8 cellular contexts compared by ENCODE assay signal in the genomic region with DNA sequence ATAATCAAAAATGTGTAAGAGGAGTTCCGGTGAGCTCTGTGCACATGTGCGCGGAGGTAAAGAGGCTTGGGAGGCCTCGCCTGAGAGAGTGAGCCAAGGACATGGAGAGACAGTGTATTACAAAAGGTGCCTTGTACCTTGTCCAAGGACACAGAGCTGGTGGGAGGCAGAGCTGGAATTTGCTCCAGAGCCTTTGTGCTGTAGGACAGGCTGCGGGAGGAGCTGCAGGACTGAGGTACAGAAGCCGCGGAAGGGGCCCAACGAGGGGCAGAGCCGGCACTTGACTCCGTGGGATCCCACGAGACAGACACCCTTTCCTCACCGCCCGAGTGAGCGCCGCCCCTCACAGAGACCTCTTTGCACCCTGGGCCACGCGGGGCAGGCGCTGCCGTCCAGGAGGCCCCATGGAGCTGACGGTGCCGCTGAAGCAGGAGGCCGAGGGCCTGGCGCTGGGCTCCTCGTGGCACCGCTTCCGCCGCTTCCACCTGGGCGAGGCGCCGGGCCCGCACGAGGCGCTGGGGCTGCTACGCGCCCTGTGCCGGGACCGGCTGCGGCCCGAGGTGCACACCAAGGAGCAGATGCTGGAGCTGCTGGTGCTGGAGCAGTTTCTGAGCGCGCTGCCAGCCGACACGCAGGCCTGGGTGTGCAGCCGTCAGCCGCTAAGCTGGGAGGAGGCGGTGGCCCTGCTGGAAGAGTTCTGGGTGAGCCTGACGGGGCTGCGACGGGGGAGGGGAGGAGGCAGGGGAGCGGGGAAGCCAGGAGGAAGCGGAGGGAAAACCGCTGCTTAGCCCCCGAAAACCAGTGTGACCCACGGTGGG.
DNase-seq lines count a peak whose midpoint lies in the region; ATAC-seq lines count a peak whose summit lies in the region.

No MANE protein-coding gene starts in this region.

- no peak for ATAC-seq in GM19324 (IDR thresholded peaks at IDR 0.05; ENCODE audit: low FRiP score, unreplicated experiment)

- H3K4me1 Mint-ChIP-seq in T-helper 2 cell treated with Interferon-gamma antibody and Interleukin-4, amounts not matched to agents 5 μg/mL and 100 μg/mL, for 36 hours (ENCODE audit: low read depth): peaks cover 10% of the 10 kb centered on the region

- no peaks in the 10 kb centered on the region for H3K36me3 ChIP-seq in trophoblast cell (ENCODE audit: control insufficient read depth in 1 of 2, insufficient read depth in 2 of 2, low read length in 2 of 2)

- H3K27me3 Mint-ChIP-seq in T-helper 2 cell treated with Interferon-gamma antibody and Interleukin-4, amounts not matched to agents 5 μg/mL and 100 μg/mL, for 36 hours (ENCODE audit: low read depth): peaks cover 3% of the 10 kb centered on the region

- peaks cover 4 to 6% of the 10 kb centered on the region in 2 experiments for H3K4me1 ChIP-seq in trophoblast cell (ENCODE audit: control insufficient read depth in 1 of 2, insufficient read depth in 2 of 2, low read length in 2 of 2)

- no peak overlapping the region for H2BK120ac ChIP-seq in trophoblast cell (ENCODE audit: insufficient read depth, low read length, poor library complexity)

- no peak overlapping the region for H3K4me3 ChIP-seq in trophoblast cell (ENCODE audit: low read depth, low read length)

- no peaks in the 10 kb centered on the region for H3K79me1 ChIP-seq in trophoblast cell (ENCODE audit: low read length)

- H2AFZ ChIP-seq in trophoblast cell (ENCODE audit: insufficient read depth, low read length, poor library complexity): no peak overlapping the region

- H2AK5ac ChIP-seq in trophoblast cell (ENCODE audit: low read length): no peak overlapping the region

- no peaks in the 10 kb centered on the region for H3K36me3 Mint-ChIP-seq in T-helper 2 cell treated with Interferon-gamma antibody and Interleukin-4, amounts not matched to agents 5 μg/mL and 100 μg/mL, for 36 hours (ENCODE audit: low read depth)

- H3K9me3 ChIP-seq in trophoblast cell (ENCODE audit: insufficient read depth, low read depth, low read length): no peaks in the 10 kb centered on the region

- peak overlapping the region; percentile 52 for H3K27ac Mint-ChIP-seq in T-helper 2 cell treated with Interferon-gamma antibody and Interleukin-4, amounts not matched to agents 5 μg/mL and 100 μg/mL, for 36 hours

- H3K9ac ChIP-seq in trophoblast cell (ENCODE audit: low read length): no peak overlapping the region

- H3K27ac ChIP-seq in trophoblast cell (ENCODE audit: low read depth, low read length): no peak overlapping the region

- H3K4me2 ChIP-seq in trophoblast cell (ENCODE audit: low read length): peak overlapping the region; percentile 50

- no peaks in the 10 kb centered on the region for H3K27me3 ChIP-seq in trophoblast cell (ENCODE audit: insufficient read depth, low read length)

- no peaks in the 10 kb centered on the region for H3K9me3 Mint-ChIP-seq in T-helper 2 cell treated with Interferon-gamma antibody and Interleukin-4, amounts not matched to agents 5 μg/mL and 100 μg/mL, for 36 hours

- peak overlapping the region; percentile 14 for H3K4me3 Mint-ChIP-seq in T-helper 2 cell treated with Interferon-gamma antibody and Interleukin-4, amounts not matched to agents 5 μg/mL and 100 μg/mL, for 36 hours

- H4K8ac ChIP-seq in trophoblast cell (ENCODE audit: low read depth, low read length): no peak overlapping the region

- H3K79me2 ChIP-seq in trophoblast cell (ENCODE audit: control insufficient read depth, insufficient read depth, low read length, poor library complexity): peaks cover 2% of the 10 kb centered on the region

- no peak overlapping the region for H2BK5ac ChIP-seq in trophoblast cell (ENCODE audit: low read depth, low read length, poor library complexity)

- no peak overlapping the region for H4K91ac ChIP-seq in trophoblast cell (ENCODE audit: low read depth, low read length)

- H2BK12ac ChIP-seq in trophoblast cell (ENCODE audit: low read length): no peak overlapping the region

- H3K14ac ChIP-seq in trophoblast cell (ENCODE audit: low read length): peak overlapping the region; percentile 33

- H4K12ac ChIP-seq in trophoblast cell (ENCODE audit: low read depth, low read length): no peak overlapping the region

- DNase-seq in EH (ENCODE audit: low read depth) (peak; percentile 29), germinal center (ENCODE audit: low spot score) (peak; percentile 28), trophoblast cell (no peak), NCI-H2171 treated with DMSO at 0.1 percent for 48 hours (lab: John Stamatoyannopoulos, UW) (no peak), superior temporal gyrus (ENCODE audit: extremely low spot score) (no peak)
- no peak for DNase-seq in T-helper 2 cell treated with Interferon-gamma antibody and Interleukin-4, amounts not matched to agents 5 μg/mL and 100 μg/mL, for 36 hours (ENCODE audit: low spot score)
- DNase-seq in activated effector memory CD4-positive, alpha-beta T cell treated with Interleukin-2 at 50 U/mL for 16 hours: no peak

- H3K23ac ChIP-seq in trophoblast cell (ENCODE audit: low read length): no peak overlapping the region

- no peak overlapping the region for H3K4ac ChIP-seq in trophoblast cell (ENCODE audit: low read depth, low read length)

- H3K18ac ChIP-seq in trophoblast cell (ENCODE audit: low read length): no peak overlapping the region

- WGBS in trophoblast cell (ENCODE audit: extremely low coverage, insufficient coverage, insufficient read length): no CpG with 5 or more reads among the region's 54 CpGs

Comparison
In these comparisons a context has a peak if more than half of its experiments do, and no peak if none do; other contexts are left out.
1. DNase-seq: peak in EH (single experiment) and germinal center (single experiment); none in T-helper 2 cell treated with Interferon-gamma antibody and Interleukin-4, amounts not matched to agents 5 μg/mL and 100 μg/mL, for 36 hours (single experiment), trophoblast cell (0 of 2), activated effector memory CD4-positive, alpha-beta T cell treated with Interleukin-2 at 50 U/mL for 16 hours (single experiment), NCI-H2171 treated with DMSO at 0.1 percent for 48 hours (single experiment) and superior temporal gyrus (single experiment).